In the genomic region with DNA sequence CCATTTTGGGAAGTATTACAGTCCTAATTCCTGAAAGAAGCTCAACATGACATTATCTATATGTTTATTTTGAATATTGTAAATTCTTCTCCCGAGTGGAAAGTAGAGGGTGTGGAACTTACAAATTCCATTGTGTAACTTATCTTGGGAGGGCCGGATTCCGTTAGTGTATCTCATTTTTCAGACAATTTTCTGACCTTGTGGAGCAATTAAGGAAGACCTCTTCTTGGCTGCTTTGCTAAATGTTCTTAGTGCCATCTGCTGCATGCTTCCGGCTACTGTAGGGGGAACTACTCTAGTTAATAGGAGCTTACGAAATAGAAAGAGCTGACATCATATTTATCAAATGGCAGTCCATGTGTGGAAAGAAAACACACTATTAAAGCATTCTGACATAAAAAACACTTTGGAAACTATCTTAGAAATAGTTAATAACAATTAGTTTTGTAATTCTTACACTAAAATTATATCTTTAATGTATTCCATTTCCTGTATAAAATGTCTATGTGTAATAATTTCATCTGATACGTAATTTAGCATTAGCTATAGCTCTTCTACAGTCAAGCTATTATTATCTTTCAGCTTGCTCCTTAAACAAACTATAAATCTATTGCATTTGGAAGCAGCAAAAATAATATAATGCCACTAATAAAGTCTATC, we compare ENCODE assay signal across 8 cellular contexts. TPM values are rescaled to one million over a fixed set of nuclear protein-coding genes. Genes with fewer than 3 reads are reported as not detected.
DNase-seq lines count a peak whose midpoint lies in the region; TF ChIP-seq lines count a peak whose summit lies in the region.

No MANE protein-coding gene starts in this region.

- CTCF ChIA-PET in HEK293T (lab: Yijun Ruan, JAX): interaction anchor here (0.6 to 2.0 kb wide), 10 partner anchors 8 to 1707 kb away, joined by 3 to 18 read pairs (median 3); no protein-coding TSS in a partner anchor

- POLR2A ChIA-PET in HEK293T (lab: Yijun Ruan, JAX): no interaction called here

- DNase-seq in NCI-H510A treated with DMSO at 0.1 percent for 48 hours (lab: John Stamatoyannopoulos, UW): peak; percentile 47
- DNase-seq in NCI-H510A (lab: John Stamatoyannopoulos, UW): no peak
- peak; percentile 34 for DNase-seq in HEK293T (ENCODE audit: extremely low spot score)
- peak; percentile 52 for DNase-seq in NCI-H1105 (lab: John Stamatoyannopoulos, UW)
- DNase-seq in SW 1271 (lab: John Stamatoyannopoulos, UW): peak; percentile 34 to 81
- peak; percentile 48 for DNase-seq in hepatic stellate cell (ENCODE audit: low spot score)
- no peak for DNase-seq in HuH-7.5 (ENCODE audit: low spot score)
- no peak for DNase-seq in mesenteric fat pad (ENCODE audit: low spot score)

TF ChIP-seq in HEK293T, 16 proteins besides CTCF, POLR2A, EP300 and RAD21:
- TF ChIP-seq, protein P1, sequence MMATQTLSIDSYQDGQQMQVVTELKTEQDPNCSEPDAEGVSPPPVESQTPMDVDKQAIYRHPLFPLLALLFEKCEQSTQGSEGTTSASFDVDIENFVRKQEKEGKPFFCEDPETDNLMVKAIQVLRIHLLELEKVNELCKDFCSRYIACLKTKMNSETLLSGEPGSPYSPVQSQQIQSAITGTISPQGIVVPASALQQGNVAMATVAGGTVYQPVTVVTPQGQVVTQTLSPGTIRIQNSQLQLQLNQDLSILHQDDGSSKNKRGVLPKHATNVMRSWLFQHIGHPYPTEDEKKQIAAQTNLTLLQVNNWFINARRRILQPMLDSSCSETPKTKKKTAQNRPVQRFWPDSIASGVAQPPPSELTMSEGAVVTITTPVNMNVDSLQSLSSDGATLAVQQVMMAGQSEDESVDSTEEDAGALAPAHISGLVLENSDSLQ (IDR thresholded peaks at IDR 0.05): no peak
- TF ChIP-seq SP1 (IDR thresholded peaks at IDR 0.05): no peak

RNA-seq across cellular contexts. Expression of a gene that starts 41.5 kb away (rescaled TPM):
- not detected for total RNA-seq in mesenteric fat pad

Comparison
In these comparisons a context has a peak if more than half of its experiments do, and no peak if none do; other contexts are left out.
1. DNase-seq: peak in NCI-H510A treated with DMSO at 0.1 percent for 48 hours (single experiment), HEK293T (single experiment), NCI-H1105 (single experiment), SW 1271 (2 of 2) and hepatic stellate cell (single experiment); none in NCI-H510A (single experiment), HuH-7.5 (single experiment) and mesenteric fat pad (single experiment).